ENCODE assay signal across 9 cellular contexts in genomic region chr2:231013820-231014219, GRCh38. TPM values are rescaled to one million over a fixed set of nuclear protein-coding genes. Genes with fewer than 3 reads are reported as not detected.
"Had no signal": no experiment of that assay in that cellular context is flagged by ENCODE, and none has a peak within 500 bp of the region (broad histone marks: within the 10 kb centered on the region; RNA-seq: fewer than 3 reads in every experiment).

No MANE protein-coding gene starts in this region.

- H3K27ac Mint-ChIP-seq: H9 had no signal

- H3K4me3 Mint-ChIP-seq: H9 had no signal

- FAIRE-seq: H1, H54, HTR-8/SVneo, K562 had no signal

- H3K9ac ChIP-seq: GM23248 had no signal

- H2AFZ ChIP-seq: GM23248 had no signal

- H3K27ac ChIP-seq: GM23248 had no signal

- DNase-seq: GM23248, H9, HCEC 1CT, IMR-90 had no signal

- H3K4me3 ChIP-seq: GM23248, K562 had no signal

- ATAC-seq: K562 had no signal

- H3K9me3 Mint-ChIP-seq: H9 had no signal

RNA-seq across cellular contexts. Expression of gene SPATA3, which starts 17.9 kb away (rescaled TPM):
- total RNA-seq: GM23248, H1, H9, HT-29, IMR-90, K562 had no signal
- polyA plus RNA-seq: GM23248, H1, IMR-90, K562 had no signal

RNA-seq across cellular contexts. Expression of gene C2orf72, which starts 23.5 kb away (rescaled TPM):
- polyA plus RNA-seq: GM23248 had no signal
